Comparison of ENCODE assay signal across 1 cellular context in genomic region chr15:82679626-82680199, GRCh38.
TF ChIP-seq lines count a peak whose summit lies in the region.

No MANE protein-coding gene starts in this region.

TF ChIP-seq in IMR-90, 13 proteins besides CTCF, POLR2A, EP300 and RAD21:
- TF ChIP-seq CEBPB (IDR thresholded peaks at IDR 0.05; ENCODE audit: low read depth, low read length) (no peak), FOS (IDR thresholded peaks at IDR 0.05; ENCODE audit: low read depth, low read length) (no peak), ELK1 (IDR thresholded peaks at IDR 0.05; ENCODE audit: borderline replicate concordance, low read depth, low read length) (no peak), MAZ (IDR thresholded peaks at IDR 0.05; ENCODE audit: borderline replicate concordance, low read depth, low read length) (no peak), RCOR1 (IDR thresholded peaks at IDR 0.05; ENCODE audit: insufficient replicate concordance, low read length) (no peak), MAFK (IDR thresholded peaks at IDR 0.05; ENCODE audit: low read depth, low read length) (no peak), SMC3 (IDR thresholded peaks at IDR 0.05; ENCODE audit: low read depth, low read length) (no peak), RFX5 (IDR thresholded peaks at IDR 0.05; ENCODE audit: low read depth, low read length) (no peak), BHLHE40 (IDR thresholded peaks at IDR 0.05; ENCODE audit: low read depth, low read length) (no peak), MXI1 (IDR thresholded peaks at IDR 0.05; ENCODE audit: borderline replicate concordance, low read depth, low read length) (no peak), USF2 (IDR thresholded peaks at IDR 0.05; ENCODE audit: low read depth, low read length) (no peak), CHD1 (IDR thresholded peaks at IDR 0.05; ENCODE audit: low read depth, low read length) (no peak), NFE2L2 (IDR thresholded peaks at IDR 0.05; ENCODE audit: low read depth, low read length) (no peak)
